13 cellular contexts compared by ENCODE assay signal in genomic region chr15:80474751-80475295, GRCh38.
DNase-seq lines count a peak whose midpoint lies in the region; TF ChIP-seq lines count a peak whose summit lies in the region.
"Had no signal": no experiment of that assay in that cellular context is flagged by ENCODE, and none has a peak within 500 bp of the region (broad histone marks: within the 10 kb centered on the region; RNA-seq: fewer than 3 reads in every experiment).

No MANE protein-coding gene starts in this region.

- POLR2A ChIA-PET in CD4-positive, alpha-beta memory T cell (lab: Charles Lee; ENCODE audit: partially characterized antibody), result no interaction called here

- DNase-seq in AG10803 (ENCODE audit: low read depth), result peak; percentile 38
- peak; percentile 9 to 56 for DNase-seq in NCI-H187 (lab: John Stamatoyannopoulos, UW)
- DNase-seq in nephron progenitor cell, result no peak
- DNase-seq in cortex of kidney (lab: John Stamatoyannopoulos, UW), result no peak
- DNase-seq in CD4-positive, alpha-beta memory T cell, result no peak
- no peak for DNase-seq in tibial nerve (ENCODE audit: low spot score in 2 of 2)
- no peak for DNase-seq in activated effector memory CD4-positive, alpha-beta T cell treated with anti-CD3 and anti-CD28 coated beads, Interleukin-2, amount 50 U/mL, for 16 hours
- DNase-seq: BE2C; CD8-positive, alpha-beta memory T cell; Karpas-422; NCI-H1436; NCI-H446 had no signal

- 64 to 70% methylated on average over 6 of the region's 6 CpGs for WGBS in tibial nerve, 2 donors

- H3K4me3 ChIP-seq in AG10803 (ENCODE audit: low read length) (no peak overlapping the region), tibial nerve (no peak overlapping the region)
- H3K4me3 ChIP-seq in CD4-positive, alpha-beta memory T cell (ENCODE audit: low read length in 2 of 2), result no peak overlapping the region

- peaks cover 94% of the 10 kb centered on the region for H3K36me3 Mint-ChIP-seq in brain
- H3K36me3 Mint-ChIP-seq in nephron progenitor cell (ENCODE audit: low read depth), result peaks cover 59% of the 10 kb centered on the region
- no peaks in the 10 kb centered on the region for H3K36me3 Mint-ChIP-seq in CD4-positive, alpha-beta memory T cell

- H3K27ac Mint-ChIP-seq in brain, result peak overlapping the region in 4 of 5 experiments; percentile 79 to 97 (median 90)
- peak overlapping the region; percentile 90 for H3K27ac Mint-ChIP-seq in nephron progenitor cell
- no peak overlapping the region for H3K27ac Mint-ChIP-seq in CD4-positive, alpha-beta memory T cell

- no peaks in the 10 kb centered on the region for H3K36me3 ChIP-seq in CD4-positive, alpha-beta memory T cell (ENCODE audit: insufficient read depth, low read length)
- H3K36me3 ChIP-seq in tibial nerve, result peaks cover 0 to 60% (median 0%) of the 10 kb centered on the region in 3 donors
- H3K36me3 ChIP-seq: BE2C had no signal

- no peaks in the 10 kb centered on the region for H3K27me3 Mint-ChIP-seq in brain
- H3K27me3 Mint-ChIP-seq in nephron progenitor cell (ENCODE audit: low read depth, poor library complexity), result peaks cover 1% of the 10 kb centered on the region
- peaks cover 16 to 19% of the 10 kb centered on the region in 2 donors for H3K27me3 Mint-ChIP-seq in CD4-positive, alpha-beta memory T cell

- H3K4me1 ChIP-seq in CD4-positive, alpha-beta memory T cell (ENCODE audit: insufficient read depth, low read length), result no peaks in the 10 kb centered on the region
- peaks cover 0 to 4% (median 0%) of the 10 kb centered on the region in 4 donors for H3K4me1 ChIP-seq in tibial nerve
- H3K4me1 ChIP-seq: BE2C had no signal

- CTCF ChIA-PET in CD4-positive, alpha-beta memory T cell (lab: Charles Lee; ENCODE audit: partially characterized antibody), result no interaction called here

- H3K27me3 ChIP-seq in CD4-positive, alpha-beta memory T cell (ENCODE audit: insufficient read depth, low read length), result no peaks in the 10 kb centered on the region
- no peaks in the 10 kb centered on the region for H3K27me3 ChIP-seq in tibial nerve
- H3K27me3 ChIP-seq: BE2C had no signal

- TF ChIP-seq EP300 in tibial nerve (IDR thresholded peaks at IDR 0.05), result no peak

- no peak for TF ChIP-seq CTCF in AG10803 (conservative IDR thresholded peaks at IDR 0.05; ENCODE audit: low read length)
- TF ChIP-seq CTCF in brain (conservative IDR thresholded peaks at IDR 0.05), result no peak
- TF ChIP-seq CTCF in nephron progenitor cell (IDR thresholded peaks at IDR 0.05), result no peak
- TF ChIP-seq CTCF in tibial nerve (IDR thresholded peaks at IDR 0.05), result no peak

- intact Hi-C loops in CD4-positive, alpha-beta memory T cell (cut with micrococcal nuclease), result no loop called here

- H3K27ac ChIP-seq in CD4-positive, alpha-beta memory T cell (ENCODE audit: low read depth, low read length), result no peak overlapping the region
- H3K27ac ChIP-seq in tibial nerve, result no peak overlapping the region

- no peaks in the 10 kb centered on the region for H3K9me3 ChIP-seq in CD4-positive, alpha-beta memory T cell (ENCODE audit: control insufficient read depth in 1 of 2, low read length in 2 of 2)
- H3K9me3 ChIP-seq in tibial nerve, result peaks cover 0 to 22% (median 0%) of the 10 kb centered on the region in 4 donors
- H3K9me3 ChIP-seq: BE2C had no signal

- H3K4me3 Mint-ChIP-seq in brain, result peak overlapping the region in 1 of 5 experiments; percentile 39
- no peak overlapping the region for H3K4me3 Mint-ChIP-seq in nephron progenitor cell
- no peak overlapping the region for H3K4me3 Mint-ChIP-seq in CD4-positive, alpha-beta memory T cell
- H3K4me3 Mint-ChIP-seq: CD8-positive, alpha-beta memory T cell had no signal

- TF ChIP-seq POLR2A in tibial nerve (IDR thresholded peaks at IDR 0.05), result no peak

- peaks cover 49% of the 10 kb centered on the region for H3K4me1 Mint-ChIP-seq in brain
- H3K4me1 Mint-ChIP-seq in nephron progenitor cell, result peaks cover 56% of the 10 kb centered on the region
- no peaks in the 10 kb centered on the region for H3K4me1 Mint-ChIP-seq in CD4-positive, alpha-beta memory T cell
- H3K4me1 Mint-ChIP-seq: CD8-positive, alpha-beta memory T cell had no signal

- peaks cover 0 to 16% (median 7%) of the 10 kb centered on the region in 5 experiments for H3K9me3 Mint-ChIP-seq in brain
- peaks cover 16% of the 10 kb centered on the region for H3K9me3 Mint-ChIP-seq in nephron progenitor cell
- peaks cover 0 to 23% (median 3%) of the 10 kb centered on the region in 8 donors for H3K9me3 Mint-ChIP-seq in CD4-positive, alpha-beta memory T cell

Comparison
In these comparisons a context has a peak if more than half of its experiments do, and no peak if none do; other contexts are left out.
1. DNase-seq: peak in AG10803 (single experiment) and NCI-H187 (2 of 2); none in nephron progenitor cell (single experiment), cortex of kidney (single experiment), CD4-positive, alpha-beta memory T cell (0 of 5), tibial nerve (0 of 2) and activated effector memory CD4-positive, alpha-beta T cell treated with anti-CD3 and anti-CD28 coated beads, Interleukin-2, amount 50 U/mL, for 16 hours (single experiment).
2. H3K27ac Mint-ChIP-seq: peak in brain (4 of 5) and nephron progenitor cell (single experiment); none in CD4-positive, alpha-beta memory T cell (0 of 7).